ENCODE assay signal across 1 cellular context in the genomic region with DNA sequence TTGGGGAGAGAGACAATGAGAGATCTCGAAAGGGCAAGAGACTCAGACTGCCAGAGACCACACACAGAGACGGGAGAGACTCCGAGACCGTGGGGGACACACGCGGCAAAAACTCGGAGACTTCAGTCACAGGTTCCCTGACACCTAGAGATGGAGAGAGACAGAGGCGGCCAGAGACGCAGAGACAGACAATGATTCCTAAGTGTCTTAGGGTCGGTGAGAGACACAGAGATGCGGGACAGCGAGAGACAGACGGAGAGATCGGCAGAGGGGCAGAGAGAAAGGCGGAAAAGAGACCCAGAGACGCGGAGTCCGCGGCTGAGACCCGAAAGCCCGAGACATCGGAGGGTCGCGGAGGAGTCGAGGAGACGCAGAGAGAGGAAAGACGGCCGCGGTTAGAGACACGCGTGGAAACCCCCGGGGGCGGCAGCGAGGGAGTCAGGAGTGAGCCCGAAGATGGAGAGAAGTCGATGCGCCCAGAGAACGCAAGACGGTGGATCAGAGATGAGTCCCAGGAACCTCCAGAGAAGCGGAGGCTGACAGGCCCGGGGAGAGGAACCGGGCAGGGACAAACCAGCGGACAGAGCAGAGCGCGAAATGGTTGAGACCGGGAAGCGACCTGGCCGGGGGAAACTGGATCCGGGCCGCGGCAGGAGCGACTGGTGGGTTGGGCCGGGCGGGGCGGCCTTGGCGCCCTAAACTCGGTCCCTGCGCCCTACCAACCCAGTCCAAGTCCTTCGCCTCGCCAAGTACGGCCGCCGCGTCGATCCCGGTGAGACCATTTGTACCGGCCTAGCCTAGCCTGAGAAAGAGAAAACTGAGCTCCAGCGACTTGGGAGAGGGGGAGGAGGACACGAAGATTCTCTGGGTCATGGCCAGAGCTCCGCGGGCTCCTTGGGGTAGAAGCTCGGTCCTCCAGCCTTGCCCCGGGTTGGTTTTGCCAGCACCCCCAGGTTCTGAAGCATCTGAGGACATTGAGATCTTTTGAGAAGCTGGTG.
TF ChIP-seq lines count a peak whose summit lies in the region.

No MANE protein-coding gene starts in this region.

TF ChIP-seq in GM12878, 131 proteins besides CTCF, POLR2A, EP300 and RAD21:
- peak; percentile 30 for TF ChIP-seq SUZ12 (IDR thresholded peaks at IDR 0.05; ENCODE audit: unreplicated experiment)
- TF ChIP-seq NFYA (IDR thresholded peaks at IDR 0.05; ENCODE audit: borderline replicate concordance, low read depth, low read length), result no peak
